In genomic region chr5:150630016-150630415, GRCh38 we compare ENCODE assay signal across 18 cellular contexts. TPM values are rescaled to one million over a fixed set of nuclear protein-coding genes. Genes with fewer than 3 reads are reported as not detected.
"Had no signal": no experiment of that assay in that cellular context is flagged by ENCODE, and none has a peak within 500 bp of the region (broad histone marks: within the 10 kb centered on the region; RNA-seq: fewer than 3 reads in every experiment).

No MANE protein-coding gene starts in this region.

- H3K9me3 Mint-ChIP-seq: activated CD4-positive, alpha-beta memory T cell treated with anti-CD3 and anti-CD28 coated beads for 36 hours; activated naive CD8-positive, alpha-beta T cell treated with anti-CD3 and anti-CD28 coated beads, Interleukin-2, amount 50 U/mL, for 24 hours; natural killer cell treated with Interleukin-12 subunit alpha and Interleukin-12 subunit beta and Interleukin-15 and Interleukin-18, amount 100 ng/mL, for 72 hours; stimulated activated naive CD8-positive, alpha-beta T cell treated with anti-CD3 and anti-CD28 coated beads, Interleukin-15, Interleukin-2, amounts not matched to agents 100 ng/mL and 50 ng/mL, for 24 hours had no signal

- H3K36me3 Mint-ChIP-seq: activated CD4-positive, alpha-beta memory T cell treated with anti-CD3 and anti-CD28 coated beads for 36 hours; natural killer cell treated with Interleukin-12 subunit alpha and Interleukin-12 subunit beta and Interleukin-15 and Interleukin-18, amount 100 ng/mL, for 72 hours had no signal

- H3K27me3 ChIP-seq: sigmoid colon, transverse colon had no signal

- H3K27ac ChIP-seq: prostate gland, VCaP had no signal

- H3K36me3 ChIP-seq: prostate gland, sigmoid colon, transverse colon had no signal

- H3K4me3 ChIP-seq: prostate gland, sigmoid colon, transverse colon had no signal

- H3K27ac Mint-ChIP-seq: activated CD4-positive, alpha-beta memory T cell treated with anti-CD3 and anti-CD28 coated beads for 36 hours; activated naive CD8-positive, alpha-beta T cell treated with anti-CD3 and anti-CD28 coated beads, Interleukin-2, amount 50 U/mL, for 24 hours; natural killer cell treated with Interleukin-12 subunit alpha and Interleukin-12 subunit beta and Interleukin-15 and Interleukin-18, amount 100 ng/mL, for 72 hours; stimulated activated naive CD8-positive, alpha-beta T cell treated with anti-CD3 and anti-CD28 coated beads, Interleukin-15, Interleukin-2, amounts not matched to agents 100 ng/mL and 50 ng/mL, for 24 hours had no signal

- H3K4me1 ChIP-seq: prostate gland had no signal

- H3K9me3 ChIP-seq: prostate gland, sigmoid colon, transverse colon had no signal

- H3K4me3 Mint-ChIP-seq: activated CD4-positive, alpha-beta memory T cell treated with anti-CD3 and anti-CD28 coated beads for 36 hours; activated naive CD8-positive, alpha-beta T cell treated with anti-CD3 and anti-CD28 coated beads, Interleukin-2, amount 50 U/mL, for 24 hours; natural killer cell treated with Interleukin-12 subunit alpha and Interleukin-12 subunit beta and Interleukin-15 and Interleukin-18, amount 100 ng/mL, for 72 hours; stimulated activated naive CD8-positive, alpha-beta T cell treated with anti-CD3 and anti-CD28 coated beads, Interleukin-15, Interleukin-2, amounts not matched to agents 100 ng/mL and 50 ng/mL, for 24 hours had no signal

- ATAC-seq: activated naive CD8-positive, alpha-beta T cell treated with anti-CD3 and anti-CD28 coated beads, Interleukin-2, amount 50 U/mL, for 24 hours had no signal

- DNase-seq: activated CD4-positive, alpha-beta memory T cell treated with anti-CD3 and anti-CD28 coated beads for 36 hours; activated naive CD4-positive, alpha-beta T cell treated with Interleukin-2 at 50 U/mL for 16 hours; activated naive CD8-positive, alpha-beta T cell treated with anti-CD3 and anti-CD28 coated beads, Interleukin-2, amount 50 U/mL, for 24 hours; central memory CD4-positive, alpha-beta T cell; cortex of kidney; effector CD8-positive, alpha-beta T cell; hypothalamus; occipital lobe; sigmoid colon; stimulated activated CD4-positive, alpha-beta T cell treated with anti-CD3 and anti-CD28 coated beads, Interleukin-4, amount 100 ng/mL, for 1 hour; T-helper 9 cell; transverse colon had no signal

- FAIRE-seq: frontal cortex had no signal

RNA-seq across cellular contexts. Expression of gene SYNPO, which starts 10.4 kb away (rescaled TPM):
- total RNA-seq: SK-MEL-5 had no signal

RNA-seq across cellular contexts. Expression of gene MYOZ3, which starts 31.0 kb away (rescaled TPM):
- total RNA-seq: natural killer cell treated with Interleukin-12 subunit alpha and Interleukin-12 subunit beta and Interleukin-15 and Interleukin-18, amount 100 ng/mL, for 72 hours; SK-MEL-5; transverse colon had no signal
